ENCODE assay signal across 22 cellular contexts in genomic region chr1:227994632-227995300, GRCh38. TPM values are rescaled to one million over a fixed set of nuclear protein-coding genes. Genes with fewer than 3 reads are reported as not detected.
DNase-seq lines count a peak whose midpoint lies in the region; ATAC-seq and TF ChIP-seq lines count a peak whose summit lies in the region.
"Had no signal": no experiment of that assay in that cellular context is flagged by ENCODE, and none has a peak within 500 bp of the region (broad histone marks: within the 10 kb centered on the region; RNA-seq: fewer than 3 reads in every experiment).

No MANE protein-coding gene starts in this region.

- H3K79me2 ChIP-seq in osteoblast (ENCODE audit: insufficient read depth, low read length) (no peaks in the 10 kb centered on the region), neural progenitor cell (ENCODE audit: low read depth) (no peaks in the 10 kb centered on the region)

- H3K4me3 ChIP-seq in osteoblast (ENCODE audit: insufficient read depth, low read length) (no peak overlapping the region), neural progenitor cell (no peak overlapping the region)
- H3K4me3 ChIP-seq: GM23248 had no signal

- H3K4me1 Mint-ChIP-seq in activated T-cell treated with anti-CD3 and anti-CD28 coated beads, Interleukin-2, amount 50 U/mL, for 24 hours (ENCODE audit: low read depth): no peaks in the 10 kb centered on the region
- H3K4me1 Mint-ChIP-seq in neural progenitor cell: no peaks in the 10 kb centered on the region
- H3K4me1 Mint-ChIP-seq: CD4-positive, alpha-beta memory T cell had no signal

- H3K4me1 ChIP-seq in osteoblast (ENCODE audit: insufficient read depth, low read length) (no peaks in the 10 kb centered on the region), neural progenitor cell (no peaks in the 10 kb centered on the region)

- ATAC-seq in HG02981 (IDR thresholded peaks at IDR 0.05; ENCODE audit: unreplicated experiment) (no peak), GM21717 (IDR thresholded peaks at IDR 0.05; ENCODE audit: unreplicated experiment) (no peak)

- TF ChIP-seq CTCF in osteoblast (IDR thresholded peaks at IDR 0.05; ENCODE audit: extremely low read depth, low read depth, low read length) (no peak), neural progenitor cell (IDR thresholded peaks at IDR 0.05) (no peak)

- peaks cover 2% of the 10 kb centered on the region for H3K9me3 ChIP-seq in osteoblast (ENCODE audit: low read depth, low read length)
- H3K9me3 ChIP-seq in neural progenitor cell (ENCODE audit: low read depth): peaks cover 5% of the 10 kb centered on the region

- H3K27me3 ChIP-seq in osteoblast (ENCODE audit: insufficient read depth, low read length) (no peaks in the 10 kb centered on the region), neural progenitor cell (peaks cover 90% of the 10 kb centered on the region)

- no peak overlapping the region for H3K4me2 ChIP-seq in osteoblast (ENCODE audit: insufficient read depth, low read length)
- H3K4me2 ChIP-seq in neural progenitor cell: no peak overlapping the region

- H3K27me3 Mint-ChIP-seq in activated T-cell treated with anti-CD3 and anti-CD28 coated beads, Interleukin-2, amount 50 U/mL, for 24 hours: peaks cover 27% of the 10 kb centered on the region
- peaks cover 4% of the 10 kb centered on the region for H3K27me3 Mint-ChIP-seq in neural progenitor cell (ENCODE audit: insufficient read depth, low read depth)

- no peak overlapping the region for H3K9ac ChIP-seq in neural progenitor cell
- H3K9ac ChIP-seq: GM23248 had no signal

- H4K20me1 ChIP-seq in osteoblast (ENCODE audit: insufficient read depth, low read length) (no peaks in the 10 kb centered on the region), neural progenitor cell (ENCODE audit: low read depth) (no peaks in the 10 kb centered on the region)

- H3F3A ChIP-seq in neural progenitor cell (ENCODE audit: low read depth): no peaks in the 10 kb centered on the region

- no peaks in the 10 kb centered on the region for H3K36me3 Mint-ChIP-seq in activated T-cell treated with anti-CD3 and anti-CD28 coated beads, Interleukin-2, amount 50 U/mL, for 24 hours (ENCODE audit: low read depth)
- H3K36me3 Mint-ChIP-seq in neural progenitor cell: peaks cover 3% of the 10 kb centered on the region
- H3K36me3 Mint-ChIP-seq: IgD-negative memory B cell had no signal

- peak; percentile 3 for DNase-seq in activated T-cell treated with anti-CD3 and anti-CD28 coated beads, Interleukin-2, amount 50 U/mL, for 24 hours
- DNase-seq in activated T-cell treated with anti-CD3 and anti-CD28 coated beads for 4 hours (no peak), fibroblast of gingiva (ENCODE audit: low read depth) (peak; percentile 0), osteoblast (ENCODE audit: insufficient read length, low spot score, missing footprints) (peak; percentile 6), neural progenitor cell (ENCODE audit: low spot score) (no peak)
- DNase-seq in stimulated activated CD8-positive, alpha-beta memory T cell treated with anti-CD3 and anti-CD28 coated beads, Interleukin-4, amount 100 ng/mL, for 48 hours: peak; percentile 2
- DNase-seq: CD4-positive, alpha-beta memory T cell; DMS153; GDM1; GM23248; HCEC 1CT; Kasumi-1; MM.1S; NCI-H1092; NCI-H1436 treated with DMSO at 0.1 percent for 48 hours; NCI-H2029; NCI-H2171; NCI-H526 had no signal

- H2AFZ ChIP-seq in osteoblast (ENCODE audit: low read length) (no peak overlapping the region), neural progenitor cell (replicated peaks) (no peak overlapping the region)
- H2AFZ ChIP-seq: GM23248 had no signal

- no peak overlapping the region for H3K27ac Mint-ChIP-seq in activated T-cell treated with anti-CD3 and anti-CD28 coated beads, Interleukin-2, amount 50 U/mL, for 24 hours
- H3K27ac Mint-ChIP-seq in neural progenitor cell: no peak overlapping the region
- H3K27ac Mint-ChIP-seq: CD4-positive, alpha-beta memory T cell; IgD-negative memory B cell had no signal

- H3K36me3 ChIP-seq in osteoblast (ENCODE audit: insufficient read depth, low read length): no peaks in the 10 kb centered on the region
- no peaks in the 10 kb centered on the region for H3K36me3 ChIP-seq in neural progenitor cell

- H3K4me3 Mint-ChIP-seq in activated T-cell treated with anti-CD3 and anti-CD28 coated beads, Interleukin-2, amount 50 U/mL, for 24 hours: no peak overlapping the region
- H3K4me3 Mint-ChIP-seq in neural progenitor cell: no peak overlapping the region
- H3K4me3 Mint-ChIP-seq: CD4-positive, alpha-beta memory T cell; IgD-negative memory B cell had no signal

- H3K27ac ChIP-seq in osteoblast (ENCODE audit: low read depth, low read length) (no peak overlapping the region), neural progenitor cell (no peak overlapping the region)
- H3K27ac ChIP-seq: GM23248 had no signal

- H3K9me3 Mint-ChIP-seq in activated T-cell treated with anti-CD3 and anti-CD28 coated beads, Interleukin-2, amount 50 U/mL, for 24 hours: peaks cover 30% of the 10 kb centered on the region
- H3K9me3 Mint-ChIP-seq in neural progenitor cell: peaks cover 43% of the 10 kb centered on the region

RNA-seq across cellular contexts. Expression of gene WNT3A, which starts 12.0 kb away (rescaled TPM):
- total RNA-seq in osteoblast (not detected in 2 replicates), neural progenitor cell (ENCODE audit: low replicate concordance) (0.12 TPM in 1 of 2 replicates, not detected in the other)
- total RNA-seq: CD4-positive, alpha-beta memory T cell; Daoy; GM23248 had no signal

RNA-seq across cellular contexts. Expression of gene WNT9A, which starts 47.0 kb away (rescaled TPM):
- 0.36 and 0.88 TPM in 2 replicates for total RNA-seq in osteoblast
- 1.4 and 2.7 TPM in 2 replicates for total RNA-seq in neural progenitor cell (ENCODE audit: low replicate concordance)

Comparison
In these comparisons a context has a peak if more than half of its experiments do, and no peak if none do; other contexts are left out.
1. DNase-seq: peak in activated T-cell treated with anti-CD3 and anti-CD28 coated beads, Interleukin-2, amount 50 U/mL, for 24 hours (single experiment), fibroblast of gingiva (single experiment), osteoblast (single experiment) and stimulated activated CD8-positive, alpha-beta memory T cell treated with anti-CD3 and anti-CD28 coated beads, Interleukin-4, amount 100 ng/mL, for 48 hours (single experiment); none in activated T-cell treated with anti-CD3 and anti-CD28 coated beads for 4 hours (single experiment) and neural progenitor cell (single experiment).